Comparison of ENCODE assay signal across 1 cellular context in genomic region chr14:91389173-91389572, GRCh38.
TF ChIP-seq lines count a peak whose summit lies in the region.

No MANE protein-coding gene starts in this region.

TF ChIP-seq in GM12878, 131 proteins besides CTCF, POLR2A, EP300 and RAD21:
- 0 out of 2 replicates have a peak, but pooled peaks have one; percentile 27 for TF ChIP-seq NR2F1 (conservative IDR thresholded peaks at IDR 0.05)
- no peak for TF ChIP-seq ZZZ3 (IDR thresholded peaks at IDR 0.05; ENCODE audit: control insufficient read depth, insufficient read length, low read depth)
- TF ChIP-seq, protein P1, sequence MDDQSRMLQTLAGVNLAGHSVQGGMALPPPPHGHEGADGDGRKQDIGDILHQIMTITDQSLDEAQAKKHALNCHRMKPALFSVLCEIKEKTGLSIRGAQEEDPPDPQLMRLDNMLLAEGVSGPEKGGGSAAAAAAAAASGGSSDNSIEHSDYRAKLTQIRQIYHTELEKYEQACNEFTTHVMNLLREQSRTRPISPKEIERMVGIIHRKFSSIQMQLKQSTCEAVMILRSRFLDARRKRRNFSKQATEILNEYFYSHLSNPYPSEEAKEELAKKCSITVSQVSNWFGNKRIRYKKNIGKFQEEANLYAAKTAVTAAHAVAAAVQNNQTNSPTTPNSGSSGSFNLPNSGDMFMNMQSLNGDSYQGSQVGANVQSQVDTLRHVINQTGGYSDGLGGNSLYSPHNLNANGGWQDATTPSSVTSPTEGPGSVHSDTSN (IDR thresholded peaks at IDR 0.05; ENCODE audit: insufficient replicate concordance, low read depth, low read length), result no peak
- no peak for TF ChIP-seq SPI1 (IDR thresholded peaks at IDR 0.05; ENCODE audit: borderline replicate concordance, insufficient read depth, low read depth, low read length)
- no peak for TF ChIP-seq MTA3 (IDR thresholded peaks at IDR 0.05; ENCODE audit: borderline replicate concordance, low read length)
- TF ChIP-seq, protein P2, sequence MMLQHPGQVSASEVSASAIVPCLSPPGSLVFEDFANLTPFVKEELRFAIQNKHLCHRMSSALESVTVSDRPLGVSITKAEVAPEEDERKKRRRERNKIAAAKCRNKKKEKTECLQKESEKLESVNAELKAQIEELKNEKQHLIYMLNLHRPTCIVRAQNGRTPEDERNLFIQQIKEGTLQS (IDR thresholded peaks at IDR 0.05; ENCODE audit: borderline replicate concordance, extremely low read depth, low read depth, low read length), result no peak
